Comparison of ENCODE assay signal across 8 cellular contexts in genomic region chr3:134754768-134755559, GRCh38. TPM values are rescaled to one million over a fixed set of nuclear protein-coding genes. Genes with fewer than 3 reads are reported as not detected.
DNase-seq lines count a peak whose midpoint lies in the region; ATAC-seq and TF ChIP-seq lines count a peak whose summit lies in the region.

No MANE protein-coding gene starts in this region.

- no peaks in the 10 kb centered on the region for H3K9me3 Mint-ChIP-seq in memory B cell

- peak; percentile 84 for TF ChIP-seq CTCF in AG04450 (IDR thresholded peaks at IDR 0.05; ENCODE audit: low read depth, low read length)
- peak; percentile 88 for TF ChIP-seq CTCF in GM12872 (IDR thresholded peaks at IDR 0.05; ENCODE audit: insufficient read depth, low read depth, low read length)
- peak; percentile 87 for TF ChIP-seq CTCF in cardiac fibroblast (IDR thresholded peaks at IDR 0.05; ENCODE audit: low read depth, low read length)

- H3K4me3 ChIP-seq in AG04450 (ENCODE audit: low read depth, low read length) = no peak overlapping the region
- no peak overlapping the region for H3K4me3 ChIP-seq in cardiac fibroblast (replicated peaks in 1 of 2; ENCODE audit: low read depth in 2 of 2, low read length in 2 of 2)

- CTCF ChIA-PET in AG04450 (lab: Charles Lee) = interaction anchor here (0.6 to 3.4 kb wide), 45 partner anchors 8 to 1142 kb away, joined by 3 to 131 read pairs (median 5); partner anchors contain the start of gene KY

- H3K27me3 ChIP-seq in AG04450 (ENCODE audit: control insufficient read depth, insufficient read depth, low read length) = no peaks in the 10 kb centered on the region

- H3K4me1 Mint-ChIP-seq in memory B cell = no peaks in the 10 kb centered on the region

- no peaks in the 10 kb centered on the region for H3K9me3 ChIP-seq in AG04450 (ENCODE audit: control insufficient read depth, insufficient read depth, low read length)

- ATAC-seq in HG02852 (IDR thresholded peaks at IDR 0.05; ENCODE audit: unreplicated experiment) (peak; percentile 84), memory B cell (ENCODE audit: low read depth) (peak; percentile 35)

- no peak overlapping the region for H3K27ac ChIP-seq in AG04450 (ENCODE audit: low read depth, low read length)

- H3K4me3 Mint-ChIP-seq in memory B cell = no peak overlapping the region

- H3K36me3 Mint-ChIP-seq in memory B cell = no peaks in the 10 kb centered on the region

- DNase-seq in AG04450 (ENCODE audit: low read depth, low spot score) (no peak), NCI-H82 treated with DMSO at 0.1 percent for 48 hours (lab: John Stamatoyannopoulos, UW; ENCODE audit: unreplicated experiment) (peak; percentile 9), cardiac fibroblast (ENCODE audit: low read depth in 2 of 2) (peak; percentile 41 to 60), memory B cell (ENCODE audit: low spot score in 2 of 2) (peak in 1 of 2 donors; percentile 2), cerebellar nuclear complex (lab: John Stamatoyannopoulos, UW) (no peak), G401 (ENCODE audit: low spot score) (no peak)

- peaks cover 11% of the 10 kb centered on the region for H3K27me3 Mint-ChIP-seq in memory B cell

- in situ Hi-C loops in G401 (cut with HindIII; ENCODE audit: low sequenced_read_pairs) = no loop called here

- no peak overlapping the region for H3K27ac Mint-ChIP-seq in memory B cell

- POLR2A ChIA-PET in AG04450 (lab: Yijun Ruan, JAX) = no interaction called here

RNA-seq across cellular contexts. Expression of gene EPHB1, which starts 40.1 kb away (rescaled TPM):
- polyA plus RNA-seq in AG04450 (2011; rRNA removed) = 0.07 and 0.11 TPM in 2 replicates
- 1.7 TPM in 2 replicates for polyA minus RNA-seq in AG04450 (2011; rRNA and poly(A)+ RNA removed)
- not detected in 2 replicates for total RNA-seq in G401 (2014; rRNA removed; shearing (Covaris generic))

Comparison
In these comparisons a context has a peak if more than half of its experiments do, and no peak if none do; other contexts are left out.
1. DNase-seq: peak in NCI-H82 treated with DMSO at 0.1 percent for 48 hours (single experiment) and cardiac fibroblast (2 of 2); none in AG04450 (single experiment), cerebellar nuclear complex (0 of 2) and G401 (single experiment).
2. Peak in every context shown above with its lines, with median percentiles within 50 percentile points of each other: CTCF ChIP-seq.